ENCODE assay signal across 8 cellular contexts in the genomic region with DNA sequence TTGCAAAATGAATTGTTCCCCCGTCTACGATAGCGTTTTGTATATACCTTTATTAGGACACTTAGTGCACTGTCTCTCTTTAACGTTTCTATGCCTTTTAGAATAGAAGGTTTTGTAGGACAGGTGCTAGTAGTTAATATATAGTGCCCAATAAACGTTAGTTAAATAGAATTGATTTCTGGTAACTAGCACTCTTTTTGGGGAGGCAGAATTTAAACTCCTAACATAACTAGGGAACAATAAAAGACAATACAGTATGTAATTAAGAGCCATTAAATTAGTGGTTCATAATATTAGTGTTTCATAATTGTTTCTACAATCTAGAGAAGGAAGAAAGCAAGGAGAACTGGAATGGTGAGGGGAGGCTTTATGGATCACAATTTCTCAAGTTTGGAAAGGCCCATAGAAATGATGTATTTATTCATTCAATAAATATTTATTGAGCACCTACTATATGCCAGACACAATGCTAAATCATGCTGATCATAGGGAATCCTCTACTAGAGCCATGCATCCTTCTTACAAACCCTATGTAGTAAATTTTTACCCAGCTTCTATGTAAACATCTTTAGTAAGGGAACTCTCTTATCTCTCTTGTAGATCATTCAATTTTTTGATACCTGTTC. TPM values are rescaled to one million over a fixed set of nuclear protein-coding genes. Genes with fewer than 3 reads are reported as not detected.
DNase-seq lines count a peak whose midpoint lies in the region; TF ChIP-seq lines count a peak whose summit lies in the region.

No MANE protein-coding gene starts in this region.

- DNase-seq in BE2C: no peak
- no peak for DNase-seq in NB4 (ENCODE audit: low read depth)
- DNase-seq in effector memory CD4-positive, alpha-beta T cell: no peak
- DNase-seq in nephron progenitor cell: no peak
- no peak for DNase-seq in SIG-M5 (lab: John Stamatoyannopoulos, UW)
- DNase-seq in NCI-H2196 treated with DMSO at 0.1 percent for 48 hours (lab: John Stamatoyannopoulos, UW; ENCODE audit: unreplicated experiment): no peak
- DNase-seq in 8988T: no peak
- DNase-seq in COR-L47 (lab: John Stamatoyannopoulos, UW): no peak

- H3K27me3 ChIP-seq in BE2C: no peaks in the 10 kb centered on the region
- H3K27me3 ChIP-seq in effector memory CD4-positive, alpha-beta T cell (replicated peaks; ENCODE audit: control insufficient read depth, insufficient read depth, low read length, poor library complexity, severe bottlenecking): no peaks in the 10 kb centered on the region

- no peaks in the 10 kb centered on the region for H3K9me3 ChIP-seq in BE2C
- H3K9me3 ChIP-seq in effector memory CD4-positive, alpha-beta T cell (ENCODE audit: control insufficient read depth, low read length): no peaks in the 10 kb centered on the region

- TF ChIP-seq CTCF in BE2C (IDR thresholded peaks at IDR 0.05; ENCODE audit: low read depth, low read length) (no peak), NB4 (IDR thresholded peaks at IDR 0.05; ENCODE audit: low read depth, low read length) (no peak), nephron progenitor cell (IDR thresholded peaks at IDR 0.05) (no peak)

- H3K27ac ChIP-seq in effector memory CD4-positive, alpha-beta T cell (ENCODE audit: insufficient read depth, low read length, poor library complexity, severe bottlenecking): peak overlapping the region; percentile 76

- no peak for TF ChIP-seq POLR2A in NB4 (IDR thresholded peaks at IDR 0.05; ENCODE audit: extremely low read depth, insufficient read length)

- H3K36me3 ChIP-seq in BE2C: no peaks in the 10 kb centered on the region
- H3K36me3 ChIP-seq in effector memory CD4-positive, alpha-beta T cell (ENCODE audit: control insufficient read depth, insufficient read depth, low read length): no peaks in the 10 kb centered on the region

- H3K4me3 ChIP-seq in BE2C (ENCODE audit: low read depth, low read length) (peak overlapping the region; percentile 61), NB4 (ENCODE audit: low read depth, low read length) (peak overlapping the region; percentile 89)
- peak overlapping the region; percentile 71 for H3K4me3 ChIP-seq in effector memory CD4-positive, alpha-beta T cell (ENCODE audit: insufficient read depth, low read depth, low read length, poor library complexity, severe bottlenecking)

- H3K36me3 Mint-ChIP-seq in nephron progenitor cell (ENCODE audit: low read depth): peaks cover 20% of the 10 kb centered on the region

- H3K4me1 ChIP-seq in BE2C: no peaks in the 10 kb centered on the region; the same call in none of the 2 replicates
- peaks cover 17% of the 10 kb centered on the region for H3K4me1 ChIP-seq in effector memory CD4-positive, alpha-beta T cell (ENCODE audit: control insufficient read depth, insufficient read depth, low read length, poor library complexity, severe bottlenecking)

- H3K27me3 Mint-ChIP-seq in nephron progenitor cell (ENCODE audit: low read depth, poor library complexity): peaks cover 44% of the 10 kb centered on the region

- peaks cover 18% of the 10 kb centered on the region for H3K9me3 Mint-ChIP-seq in nephron progenitor cell

- H3K27ac Mint-ChIP-seq in nephron progenitor cell: no peak overlapping the region

- H3K4me3 Mint-ChIP-seq in nephron progenitor cell: peak overlapping the region; percentile 90

- H3K4me1 Mint-ChIP-seq in nephron progenitor cell: peaks cover 43% of the 10 kb centered on the region

RNA-seq across cellular contexts. Expression of gene POLR3GL, which starts 0.7 kb away (rescaled TPM):
- polyA plus RNA-seq in BE2C (2012; ENCODE audit: insufficient read depth, insufficient read length, low read depth): 16.8 TPM

RNA-seq across cellular contexts. Expression of gene ANKRD34A, which starts 0.9 kb away (rescaled TPM):
- 7.9 TPM for polyA plus RNA-seq in BE2C (2012; ENCODE audit: insufficient read depth, insufficient read length, low read depth)

RNA-seq across cellular contexts. Expression of gene LIX1L, which starts 7.4 kb away (rescaled TPM):
- 7.6 TPM for polyA plus RNA-seq in BE2C (2012; ENCODE audit: insufficient read depth, insufficient read length, low read depth)

RNA-seq across cellular contexts. Expression of gene TXNIP, which starts 31.1 kb away (rescaled TPM):
- polyA plus RNA-seq in BE2C (2012; ENCODE audit: insufficient read depth, insufficient read length, low read depth): 13.2 TPM

RNA-seq across cellular contexts. Expression of gene RBM8A, which starts 37.9 kb away (rescaled TPM):
- polyA plus RNA-seq in BE2C (2012; ENCODE audit: insufficient read depth, insufficient read length, low read depth): 544 TPM
